1 cellular context compared by ENCODE assay signal in the genomic region with DNA sequence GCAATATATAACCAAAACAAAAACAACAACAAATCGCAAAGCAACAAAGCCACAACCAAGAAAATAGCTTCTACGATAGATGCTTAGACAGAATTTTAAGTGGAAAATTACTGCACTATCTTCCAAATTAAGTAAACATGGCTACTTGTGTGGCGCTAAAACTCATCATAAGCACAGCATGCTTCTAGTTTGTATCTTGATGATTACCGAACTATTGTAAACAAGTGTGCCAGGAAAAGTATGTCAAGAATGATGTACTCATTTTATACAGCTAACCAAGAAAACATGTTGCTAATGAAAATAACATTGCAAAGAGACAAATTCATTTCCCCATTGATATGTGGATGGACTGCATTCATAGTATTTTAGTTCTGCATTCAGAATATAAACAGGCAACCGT.
TF ChIP-seq lines count a peak whose summit lies in the region.

No MANE protein-coding gene starts in this region.

TF ChIP-seq in IMR-90, 13 proteins besides CTCF, POLR2A, EP300 and RAD21 (continued from another document):
- TF ChIP-seq, protein P1, sequence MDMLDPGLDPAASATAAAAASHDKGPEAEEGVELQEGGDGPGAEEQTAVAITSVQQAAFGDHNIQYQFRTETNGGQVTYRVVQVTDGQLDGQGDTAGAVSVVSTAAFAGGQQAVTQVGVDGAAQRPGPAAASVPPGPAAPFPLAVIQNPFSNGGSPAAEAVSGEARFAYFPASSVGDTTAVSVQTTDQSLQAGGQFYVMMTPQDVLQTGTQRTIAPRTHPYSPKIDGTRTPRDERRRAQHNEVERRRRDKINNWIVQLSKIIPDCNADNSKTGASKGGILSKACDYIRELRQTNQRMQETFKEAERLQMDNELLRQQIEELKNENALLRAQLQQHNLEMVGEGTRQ (IDR thresholded peaks at IDR 0.05; ENCODE audit: low read depth, low read length) = no peak
- TF ChIP-seq MXI1 (IDR thresholded peaks at IDR 0.05; ENCODE audit: borderline replicate concordance, low read depth, low read length) (no peak), SMC3 (IDR thresholded peaks at IDR 0.05; ENCODE audit: low read depth, low read length) (no peak), RCOR1 (IDR thresholded peaks at IDR 0.05; ENCODE audit: insufficient replicate concordance, low read length) (no peak), NFE2L2 (IDR thresholded peaks at IDR 0.05; ENCODE audit: low read depth, low read length) (no peak), RFX5 (IDR thresholded peaks at IDR 0.05; ENCODE audit: low read depth, low read length) (no peak), BHLHE40 (IDR thresholded peaks at IDR 0.05; ENCODE audit: low read depth, low read length) (no peak), CEBPB (IDR thresholded peaks at IDR 0.05; ENCODE audit: low read depth, low read length) (no peak), FOS (IDR thresholded peaks at IDR 0.05; ENCODE audit: low read depth, low read length) (no peak)
- TF ChIP-seq, protein P2, sequence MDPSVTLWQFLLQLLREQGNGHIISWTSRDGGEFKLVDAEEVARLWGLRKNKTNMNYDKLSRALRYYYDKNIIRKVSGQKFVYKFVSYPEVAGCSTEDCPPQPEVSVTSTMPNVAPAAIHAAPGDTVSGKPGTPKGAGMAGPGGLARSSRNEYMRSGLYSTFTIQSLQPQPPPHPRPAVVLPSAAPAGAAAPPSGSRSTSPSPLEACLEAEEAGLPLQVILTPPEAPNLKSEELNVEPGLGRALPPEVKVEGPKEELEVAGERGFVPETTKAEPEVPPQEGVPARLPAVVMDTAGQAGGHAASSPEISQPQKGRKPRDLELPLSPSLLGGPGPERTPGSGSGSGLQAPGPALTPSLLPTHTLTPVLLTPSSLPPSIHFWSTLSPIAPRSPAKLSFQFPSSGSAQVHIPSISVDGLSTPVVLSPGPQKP (IDR thresholded peaks at IDR 0.05; ENCODE audit: borderline replicate concordance, low read depth, low read length) = no peak
TF ChIP-seq in IMR-90: peak in this region for 0.
